Comparison of ENCODE assay signal across 16 cellular contexts in genomic region chr7:25009271-25009670, GRCh38. TPM values are rescaled to one million over a fixed set of nuclear protein-coding genes. Genes with fewer than 3 reads are reported as not detected.
DNase-seq lines count a peak whose midpoint lies in the region; ATAC-seq and TF ChIP-seq lines count a peak whose summit lies in the region.
"Had no signal": no experiment of that assay in that cellular context is flagged by ENCODE, and none has a peak within 500 bp of the region (broad histone marks: within the 10 kb centered on the region; RNA-seq: fewer than 3 reads in every experiment).

No MANE protein-coding gene starts in this region.

- H3K9me3 Mint-ChIP-seq in T-cell, result peaks cover 0 to 2% (median 0%) of the 10 kb centered on the region in 3 donors

- H3K27ac Mint-ChIP-seq in T-cell, result no peak overlapping the region
- H3K27ac Mint-ChIP-seq: activated CD4-positive, alpha-beta T cell treated with anti-CD3 and anti-CD28 coated beads for 36 hours; activated T-helper 1 cell treated with anti-CD3 and anti-CD28 coated beads, Interleukin-12 subunit alpha, Interleukin-12 subunit beta, Interleukin-2, Interleukin-4 antibody, amounts not matched to agents 30 ng/mL and 10 ng/mL and 1 ng/mL, durations not matched to agents 14 hours and 24 hours and 36 hours; IgD-negative memory B cell had no signal

- BruUV-seq in PC-3 (replicated peaks; lab: Mats Ljungman, UMichigan) (no TSS peak), PC-9 (replicated peaks; lab: Mats Ljungman, UMichigan) (no TSS peak)

- no peak overlapping the region for H3K4me3 Mint-ChIP-seq in T-cell
- H3K4me3 Mint-ChIP-seq: activated CD4-positive, alpha-beta T cell treated with anti-CD3 and anti-CD28 coated beads for 36 hours; activated T-helper 1 cell treated with anti-CD3 and anti-CD28 coated beads, Interleukin-12 subunit alpha, Interleukin-12 subunit beta, Interleukin-2, Interleukin-4 antibody, amounts not matched to agents 30 ng/mL and 10 ng/mL and 1 ng/mL, durations not matched to agents 14 hours and 24 hours and 36 hours; IgD-negative memory B cell had no signal

- H3K4me3 ChIP-seq in PC-3 (ENCODE audit: low read length), result no peak overlapping the region
- H3K4me3 ChIP-seq in PC-9, result no peak overlapping the region
- H3K4me3 ChIP-seq: right lobe of liver, suprapubic skin had no signal

- H3K9me3 ChIP-seq in PC-3 (ENCODE audit: low read length) (no peaks in the 10 kb centered on the region), PC-9 (ENCODE audit: insufficient read depth, low read depth) (peaks cover 6% of the 10 kb centered on the region; the same call in 1 of the 2 replicates)
- H3K9me3 ChIP-seq: right lobe of liver, suprapubic skin had no signal

- no peaks in the 10 kb centered on the region for H3K36me3 ChIP-seq in PC-3 (ENCODE audit: low read depth, low read length)
- H3K36me3 ChIP-seq in PC-9 (ENCODE audit: low read depth), result no peaks in the 10 kb centered on the region
- H3K36me3 ChIP-seq: right lobe of liver, suprapubic skin had no signal

- ATAC-seq in PC-3, result peak; percentile 85; the same call in 1 of the 2 replicates
- ATAC-seq in esophagus mucosa, result peak; percentile 90
- no peak for ATAC-seq in T-cell (replicated peaks in 1 of 4)
- no peak for ATAC-seq in GM18868 (IDR thresholded peaks at IDR 0.05; ENCODE audit: unreplicated experiment)
- ATAC-seq in HG03175 (IDR thresholded peaks at IDR 0.05; ENCODE audit: unreplicated experiment), result no peak
- ATAC-seq: activated CD4-positive, alpha-beta T cell treated with anti-CD3 and anti-CD28 coated beads for 36 hours; HCT116 had no signal

- TF ChIP-seq CTCF in PC-3 (conservative IDR thresholded peaks at IDR 0.05; ENCODE audit: low read depth, low read length) (no peak), PC-9 (conservative IDR thresholded peaks at IDR 0.05) (no peak)

- H4K20me1 ChIP-seq in PC-3 (ENCODE audit: low read length) (no peaks in the 10 kb centered on the region), PC-9 (ENCODE audit: insufficient read depth) (no peaks in the 10 kb centered on the region)

- H3K27ac ChIP-seq in PC-3 (ENCODE audit: low read length), result no peak overlapping the region
- no peak overlapping the region for H3K27ac ChIP-seq in PC-9
- H3K27ac ChIP-seq: right lobe of liver, suprapubic skin had no signal

- H3K4me2 ChIP-seq in PC-3 (ENCODE audit: low read length) (no peak overlapping the region), PC-9 (no peak overlapping the region)

- H3K9me2 ChIP-seq in PC-3 (replicated peaks; ENCODE audit: low read length), result 0 out of 2 replicates have a peak, but pooled peaks cover 5% of the 10 kb centered on the region
- H3K9me2 ChIP-seq in PC-9 (ENCODE audit: insufficient read depth), result no peaks in the 10 kb centered on the region

- POLR2A ChIA-PET in PC-3 (lab: Charles Lee; ENCODE audit: unreplicated experiment), result no interaction called here
- POLR2A ChIA-PET in T-cell (lab: Charles Lee), result no interaction called here
- POLR2A ChIA-PET in PC-9 (lab: Charles Lee; ENCODE audit: unreplicated experiment), result no interaction called here

- CTCF ChIA-PET in PC-3 (lab: Charles Lee), result no interaction called here
- CTCF ChIA-PET in T-cell (lab: Charles Lee), result no interaction called here
- CTCF ChIA-PET in PC-9 (lab: Charles Lee), result no interaction called here

- H3K27me3 ChIP-seq in PC-3 (ENCODE audit: low read length) (no peaks in the 10 kb centered on the region), PC-9 (ENCODE audit: insufficient read depth, low read depth) (no peaks in the 10 kb centered on the region)
- H3K27me3 ChIP-seq: right lobe of liver, suprapubic skin had no signal

- intact Hi-C loops in PC-3 (cut with micrococcal nuclease) (no loop called here), PC-9 (cut with micrococcal nuclease; ENCODE audit: unreplicated experiment) (no loop called here)

- H3K4me1 Mint-ChIP-seq in T-cell, result no peaks in the 10 kb centered on the region
- H3K4me1 Mint-ChIP-seq: IgD-negative memory B cell had no signal

- peak; percentile 93 for DNase-seq in GM04503 (ENCODE audit: low read depth)
- DNase-seq in PC-3, result peak; percentile 72
- DNase-seq in renal cortical epithelial cell (ENCODE audit: low read depth), result peak; percentile 51
- no peak for DNase-seq in T-cell
- no peak for DNase-seq in PC-9
- DNase-seq: activated CD4-positive, alpha-beta T cell treated with anti-CD3 and anti-CD28 coated beads for 36 hours; DMS 273 treated with DMSO at 0.1 percent for 48 hours; NCI-H1930; right lobe of liver had no signal

- H3K9ac ChIP-seq in PC-3 (ENCODE audit: low read length), result no peak overlapping the region

- H2AFZ ChIP-seq in PC-3 (ENCODE audit: low read length) (no peak overlapping the region), PC-9 (no peak overlapping the region)

- no peaks in the 10 kb centered on the region for H3F3A ChIP-seq in PC-3 (ENCODE audit: low read length, unreplicated experiment)
- H3F3A ChIP-seq in PC-9 (ENCODE audit: insufficient read depth, low read depth), result no peaks in the 10 kb centered on the region

- peaks cover 2 to 3% of the 10 kb centered on the region in 2 donors for H3K27me3 Mint-ChIP-seq in T-cell
- H3K27me3 Mint-ChIP-seq: activated CD4-positive, alpha-beta T cell treated with anti-CD3 and anti-CD28 coated beads for 36 hours had no signal

- no peaks in the 10 kb centered on the region for H3K36me3 Mint-ChIP-seq in T-cell
- H3K36me3 Mint-ChIP-seq: IgD-negative memory B cell had no signal

- H3K79me2 ChIP-seq in PC-3 (ENCODE audit: low read length) (no peaks in the 10 kb centered on the region), PC-9 (ENCODE audit: low read depth) (no peaks in the 10 kb centered on the region)

- H3K4me1 ChIP-seq in PC-3 (ENCODE audit: insufficient read depth, low read length), result 0 out of 2 replicates have a peak, but pooled peaks cover 1% of the 10 kb centered on the region
- peaks cover 13% of the 10 kb centered on the region; the same call in 1 of the 2 replicates for H3K4me1 ChIP-seq in PC-9 (replicated peaks; ENCODE audit: insufficient read depth)
- H3K4me1 ChIP-seq: right lobe of liver, suprapubic skin had no signal

RNA-seq across cellular contexts. Expression of gene OSBPL3, which starts 29.3 kb away (rescaled TPM):
- total RNA-seq in PC-3 (2014; rRNA removed) (10.5 and 11.6 TPM in 2 replicates), esophagus mucosa (16.1 TPM), renal cortical epithelial cell (42.7 and 43.8 TPM in 2 replicates), T-cell (10 to 100 TPM; 30.2 to 62.7 (median 54.7) TPM), PC-9 (2021) (87.6 and 88.4 TPM in 2 replicates)

Comparison
In these comparisons a context has a peak if more than half of its experiments do, and no peak if none do; other contexts are left out.
1. DNase-seq: peak in GM04503 (single experiment), PC-3 (single experiment) and renal cortical epithelial cell (single experiment); none in T-cell (0 of 34) and PC-9 (0 of 2).
2. ATAC-seq: peak in PC-3 (single experiment) and esophagus mucosa (single experiment); none in T-cell (0 of 4), GM18868 (single experiment) and HG03175 (single experiment).